Comparison of ENCODE assay signal across 23 cellular contexts in the genomic region with DNA sequence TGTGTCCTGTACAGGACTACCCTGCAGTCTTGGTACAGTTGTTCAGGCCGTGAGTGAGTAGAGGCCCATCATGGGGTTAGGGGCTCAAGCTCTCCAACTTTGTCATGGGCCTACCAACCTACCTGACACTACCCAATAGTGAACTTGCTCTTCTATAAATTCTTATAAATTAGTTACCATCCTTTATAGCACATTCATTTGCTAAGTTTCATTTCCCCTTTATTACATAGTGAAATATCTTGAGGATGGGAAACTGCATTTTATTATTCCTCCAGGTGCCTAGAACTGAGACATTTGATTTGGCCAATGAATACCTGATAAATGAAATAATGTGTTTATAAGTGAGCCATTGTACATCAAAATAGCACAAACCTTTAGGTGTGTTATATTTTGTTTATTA.
"Had no signal": no experiment of that assay in that cellular context is flagged by ENCODE, and none has a peak within 500 bp of the region (broad histone marks: within the 10 kb centered on the region; RNA-seq: fewer than 3 reads in every experiment).

No MANE protein-coding gene starts in this region.

- ATAC-seq: activated naive CD4-positive, alpha-beta T cell treated with anti-CD3 and anti-CD28 coated beads, Interleukin-2, amount 50 U/mL, for 72 hours; activated T-cell treated with anti-CD3 and anti-CD28 coated beads, Interleukin-2, amount 50 U/mL, for 72 hours; esophagus mucosa had no signal

- FAIRE-seq: frontal cortex had no signal

- DNase-seq: activated CD4-positive, alpha-beta memory T cell treated with anti-CD3 and anti-CD28 coated beads, Interleukin-2, amount 10 ng/mL, durations not matched to agents 7 days and 5 days; activated CD4-positive, alpha-beta T cell treated with anti-CD3 and anti-CD28 coated beads for 1 hour; activated CD4-positive, alpha-beta T cell treated with anti-CD3 and anti-CD28 coated beads for 4 hours; activated CD4-positive, alpha-beta T cell treated with anti-CD3 and anti-CD28 coated beads, Interleukin-2, amount 10 ng/mL, durations not matched to agents 7 days and 5 days; activated CD4-positive, alpha-beta T cell treated with anti-CD3 and anti-CD28 coated beads, Interleukin-2, amount 50 U/mL, for 4 hours; activated CD4-positive, CD25-positive, alpha-beta regulatory T cell; activated CD8-positive, alpha-beta memory T cell treated with anti-CD3 and anti-CD28 coated beads, Interleukin-2, amount 50 U/mL, for 48 hours; activated gamma-delta T cell; activated naive CD4-positive, alpha-beta T cell; activated naive CD4-positive, alpha-beta T cell treated with anti-CD3 and anti-CD28 coated beads, Interleukin-2, amount 10 ng/mL, durations not matched to agents 7 days and 5 days; activated naive CD8-positive, alpha-beta T cell treated with anti-CD3 and anti-CD28 coated beads, Interleukin-2, amount 10 ng/mL, durations not matched to agents 7 days and 5 days; activated T-cell treated with anti-CD3 and anti-CD28 coated beads for 4 hours; activated T-cell treated with anti-CD3 and anti-CD28 coated beads, Interleukin-2, amount 50 U/mL, for 24 hours; activated T-cell treated with anti-CD3 and anti-CD28 coated beads, Interleukin-2, amount 50 U/mL, for 72 hours; dorsolateral prefrontal cortex; effector memory CD4-positive, alpha-beta T cell; endodermal cell; foreskin fibroblast; head of caudate nucleus; T-helper 2 cell had no signal
